ENCODE assay signal across 2 cellular contexts in the genomic region with DNA sequence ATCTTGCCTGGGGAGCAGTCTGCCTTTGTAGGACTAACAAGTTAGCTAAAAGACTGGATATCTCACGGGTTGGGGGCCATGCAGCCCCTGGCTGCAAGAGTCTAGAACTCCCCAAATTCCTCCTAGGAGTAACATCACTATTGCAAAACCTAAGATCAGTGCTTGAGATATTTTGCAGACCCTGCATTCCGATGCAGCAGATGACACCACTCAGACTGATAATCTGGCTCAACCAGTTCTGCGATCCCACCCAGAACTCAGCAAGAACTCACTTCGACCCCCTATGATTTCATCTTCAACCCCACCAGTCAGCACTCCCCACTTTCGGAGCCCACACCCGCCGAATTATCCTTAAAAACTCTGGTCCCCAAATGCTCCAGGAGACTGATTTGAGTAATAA.
TF ChIP-seq lines count a peak whose summit lies in the region.

No MANE protein-coding gene starts in this region.

TF ChIP-seq in GM23338, 12 proteins besides CTCF, POLR2A, EP300 and RAD21 (continued from another document):
- no peak for TF ChIP-seq REST (IDR thresholded peaks at IDR 0.05; ENCODE audit: unreplicated experiment)
- no peak for TF ChIP-seq NANOG (IDR thresholded peaks at IDR 0.05; ENCODE audit: borderline replicate concordance)
- TF ChIP-seq STAT1 (IDR thresholded peaks at IDR 0.05; ENCODE audit: unreplicated experiment) = no peak
- no peak for TF ChIP-seq ZNF331 (CRISPR knock-in tag; IDR thresholded peaks at IDR 0.05; ENCODE audit: low read depth)
- no peak for TF ChIP-seq EZH2phosphoT487 (IDR thresholded peaks at IDR 0.05; ENCODE audit: unreplicated experiment)
- TF ChIP-seq EZH2 (IDR thresholded peaks at IDR 0.05; ENCODE audit: low read depth, unreplicated experiment) = no peak
- no peak for TF ChIP-seq ZNF462 (CRISPR knock-in tag; IDR thresholded peaks at IDR 0.05)

TF ChIP-seq in WTC11, 78 proteins besides CTCF, POLR2A, EP300 and RAD21 (continued from another document):
- TF ChIP-seq E2F4 (CRISPR knock-in tag; IDR thresholded peaks at IDR 0.05; ENCODE audit: borderline replicate concordance, low read depth) (no peak), MYBL2 (CRISPR knock-in tag; IDR thresholded peaks at IDR 0.05) (no peak), TEAD4 (CRISPR knock-in tag; IDR thresholded peaks at IDR 0.05) (no peak)
- TF ChIP-seq, protein P1, sequence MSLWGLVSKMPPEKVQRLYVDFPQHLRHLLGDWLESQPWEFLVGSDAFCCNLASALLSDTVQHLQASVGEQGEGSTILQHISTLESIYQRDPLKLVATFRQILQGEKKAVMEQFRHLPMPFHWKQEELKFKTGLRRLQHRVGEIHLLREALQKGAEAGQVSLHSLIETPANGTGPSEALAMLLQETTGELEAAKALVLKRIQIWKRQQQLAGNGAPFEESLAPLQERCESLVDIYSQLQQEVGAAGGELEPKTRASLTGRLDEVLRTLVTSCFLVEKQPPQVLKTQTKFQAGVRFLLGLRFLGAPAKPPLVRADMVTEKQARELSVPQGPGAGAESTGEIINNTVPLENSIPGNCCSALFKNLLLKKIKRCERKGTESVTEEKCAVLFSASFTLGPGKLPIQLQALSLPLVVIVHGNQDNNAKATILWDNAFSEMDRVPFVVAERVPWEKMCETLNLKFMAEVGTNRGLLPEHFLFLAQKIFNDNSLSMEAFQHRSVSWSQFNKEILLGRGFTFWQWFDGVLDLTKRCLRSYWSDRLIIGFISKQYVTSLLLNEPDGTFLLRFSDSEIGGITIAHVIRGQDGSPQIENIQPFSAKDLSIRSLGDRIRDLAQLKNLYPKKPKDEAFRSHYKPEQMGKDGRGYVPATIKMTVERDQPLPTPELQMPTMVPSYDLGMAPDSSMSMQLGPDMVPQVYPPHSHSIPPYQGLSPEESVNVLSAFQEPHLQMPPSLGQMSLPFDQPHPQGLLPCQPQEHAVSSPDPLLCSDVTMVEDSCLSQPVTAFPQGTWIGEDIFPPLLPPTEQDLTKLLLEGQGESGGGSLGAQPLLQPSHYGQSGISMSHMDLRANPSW (CRISPR knock-in tag; conservative IDR thresholded peaks at IDR 0.05; ENCODE audit: low read depth) = no peak
TF ChIP-seq in WTC11: peak in this region for 0.
